In the genomic region with DNA sequence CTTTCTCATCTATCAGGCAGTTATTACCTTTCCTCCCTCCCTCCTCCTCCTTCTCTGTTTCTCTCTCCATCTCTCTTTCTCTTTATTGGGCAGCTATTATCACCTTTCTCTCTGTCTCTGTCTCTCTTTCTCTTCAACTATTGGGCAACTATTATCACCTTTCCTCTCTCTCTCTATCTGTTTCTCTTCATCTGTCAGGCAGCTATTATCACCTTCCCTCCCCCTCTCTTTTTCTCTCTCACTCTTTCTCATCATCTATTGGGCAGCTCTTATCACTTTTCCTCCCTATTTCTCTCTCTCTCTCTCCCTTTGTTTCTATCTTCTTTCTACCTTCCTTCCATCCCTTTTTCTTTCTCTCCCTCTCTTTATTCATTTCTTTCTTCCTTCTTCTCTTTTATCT, we compare ENCODE assay signal across 17 cellular contexts. TPM values are rescaled to one million over a fixed set of nuclear protein-coding genes. Genes with fewer than 3 reads are reported as not detected.
DNase-seq lines count a peak whose midpoint lies in the region; ATAC-seq and TF ChIP-seq lines count a peak whose summit lies in the region.
"Had no signal": no experiment of that assay in that cellular context is flagged by ENCODE, and none has a peak within 500 bp of the region (broad histone marks: within the 10 kb centered on the region; RNA-seq: fewer than 3 reads in every experiment).

No MANE protein-coding gene starts in this region.

- H3K27ac Mint-ChIP-seq in Caco-2 (ENCODE audit: unreplicated experiment) = no peak overlapping the region
- no peak overlapping the region for H3K27ac Mint-ChIP-seq in GM23338
- no peak overlapping the region for H3K27ac Mint-ChIP-seq in activated CD8-positive, alpha-beta memory T cell treated with anti-CD3 and anti-CD28 coated beads, Interleukin-2, amount 10 ng/mL, durations not matched to agents 7 days and 5 days
- H3K27ac Mint-ChIP-seq: CD8-positive, alpha-beta T cell had no signal

- BruUV-seq in Caco-2 (replicated peaks; lab: Mats Ljungman, UMichigan) (no TSS peak), PC-3 (replicated peaks; lab: Mats Ljungman, UMichigan) (no TSS peak)

- H4K20me1 ChIP-seq in GM23338 (replicated peaks; ENCODE audit: insufficient read depth) (no peaks in the 10 kb centered on the region), PC-3 (ENCODE audit: low read length) (no peaks in the 10 kb centered on the region)

- H3K4me3 Mint-ChIP-seq in Caco-2 (ENCODE audit: unreplicated experiment) (peak overlapping the region; percentile 1), GM23338 (no peak overlapping the region)
- no peak overlapping the region for H3K4me3 Mint-ChIP-seq in activated CD8-positive, alpha-beta memory T cell treated with anti-CD3 and anti-CD28 coated beads, Interleukin-2, amount 10 ng/mL, durations not matched to agents 7 days and 5 days
- H3K4me3 Mint-ChIP-seq: CD8-positive, alpha-beta T cell had no signal

- H3F3A ChIP-seq in GM23338 (replicated peaks; ENCODE audit: low read depth) = no peaks in the 10 kb centered on the region
- no peaks in the 10 kb centered on the region for H3F3A ChIP-seq in PC-3 (ENCODE audit: low read length, unreplicated experiment)

- POLR2A ChIA-PET in Caco-2 (lab: Charles Lee) (no interaction called here), PC-3 (lab: Charles Lee; ENCODE audit: unreplicated experiment) (no interaction called here), RWPE1 (lab: Yijun Ruan, JAX; ENCODE audit: low non-redundant PET) (no interaction called here)

- H3K27me3 Mint-ChIP-seq in Caco-2 (ENCODE audit: insufficient read depth, unreplicated experiment) (no peaks in the 10 kb centered on the region), GM23338 (ENCODE audit: insufficient read depth, low read depth, poor library complexity) (peaks cover 9% of the 10 kb centered on the region)
- peaks cover 69% of the 10 kb centered on the region for H3K27me3 Mint-ChIP-seq in activated CD8-positive, alpha-beta memory T cell treated with anti-CD3 and anti-CD28 coated beads, Interleukin-2, amount 10 ng/mL, durations not matched to agents 7 days and 5 days

- peaks cover 23% of the 10 kb centered on the region for H3K4me1 Mint-ChIP-seq in Caco-2 (ENCODE audit: low read depth, unreplicated experiment)
- peaks cover 18% of the 10 kb centered on the region for H3K4me1 Mint-ChIP-seq in GM23338
- peaks cover 28% of the 10 kb centered on the region for H3K4me1 Mint-ChIP-seq in activated CD8-positive, alpha-beta memory T cell treated with anti-CD3 and anti-CD28 coated beads, Interleukin-2, amount 10 ng/mL, durations not matched to agents 7 days and 5 days

- ATAC-seq in GM23338 = no peak
- ATAC-seq in PC-3 = no peak
- ATAC-seq in activated CD8-positive, alpha-beta memory T cell treated with anti-CD3 and anti-CD28 coated beads, Interleukin-2, amount 10 ng/mL, durations not matched to agents 7 days and 5 days = no peak
- ATAC-seq: CD8-positive, alpha-beta T cell had no signal

- H3K27ac ChIP-seq in GM23338 (ENCODE audit: low read depth) (no peak overlapping the region), PC-3 (ENCODE audit: low read length) (no peak overlapping the region), duodenal mucosa (ENCODE audit: low read depth, low read length) (peak overlapping the region; percentile 39), RWPE1 (no peak overlapping the region)

- H3K4me1 ChIP-seq in Caco-2 = peaks cover 20% of the 10 kb centered on the region
- H3K4me1 ChIP-seq in GM23338 (ENCODE audit: insufficient read depth) = no peaks in the 10 kb centered on the region
- H3K4me1 ChIP-seq in PC-3 (ENCODE audit: insufficient read depth, low read length) = peaks cover 30% of the 10 kb centered on the region
- H3K4me1 ChIP-seq in duodenal mucosa (ENCODE audit: control insufficient read depth in 1 of 2, insufficient read depth in 2 of 2, low read length in 2 of 2) = peaks cover 26 to 40% of the 10 kb centered on the region in 2 donors

- intact Hi-C loops in Caco-2 (cut with micrococcal nuclease; ENCODE audit: unreplicated experiment) = loop anchor here (10.0 kb wide), 1 partner anchor 97 kb away; a partner anchor contains a TSS
- intact Hi-C loops in PC-3 (cut with micrococcal nuclease) = loop anchor here (5.0 to 10.0 kb wide), 2 partner anchors 124 to 143 kb away; no protein-coding TSS in a partner anchor

- H3K9me2 ChIP-seq in GM23338 (ENCODE audit: insufficient read depth) (0 out of 2 replicates have a peak, but pooled peaks cover 2% of the 10 kb centered on the region), PC-3 (replicated peaks; ENCODE audit: low read length) (no peaks in the 10 kb centered on the region)

- H3K9me3 Mint-ChIP-seq in Caco-2 (ENCODE audit: unreplicated experiment) (no peaks in the 10 kb centered on the region), GM23338 (no peaks in the 10 kb centered on the region)
- H3K9me3 Mint-ChIP-seq in activated CD8-positive, alpha-beta memory T cell treated with anti-CD3 and anti-CD28 coated beads, Interleukin-2, amount 10 ng/mL, durations not matched to agents 7 days and 5 days (ENCODE audit: low read depth) = no peaks in the 10 kb centered on the region
- H3K9me3 Mint-ChIP-seq: CD8-positive, alpha-beta T cell had no signal

- H3K4me3 ChIP-seq in Caco-2 (ENCODE audit: low read depth, low read length) = no peak overlapping the region
- H3K4me3 ChIP-seq in GM23338 = no peak overlapping the region
- no peak overlapping the region for H3K4me3 ChIP-seq in PC-3 (ENCODE audit: low read length)
- H3K4me3 ChIP-seq in duodenal mucosa (ENCODE audit: low read depth in 1 of 2, low read length in 2 of 2) = peak overlapping the region; percentile 61 to 63

- H3K9me3 ChIP-seq in Caco-2 (no peaks in the 10 kb centered on the region), PC-3 (ENCODE audit: low read length) (no peaks in the 10 kb centered on the region), duodenal mucosa (ENCODE audit: control insufficient read depth in 1 of 2, low read length in 2 of 2) (no peaks in the 10 kb centered on the region)

- H3K36me3 Mint-ChIP-seq in Caco-2 (ENCODE audit: insufficient read depth, unreplicated experiment) (no peaks in the 10 kb centered on the region), GM23338 (ENCODE audit: low read depth) (no peaks in the 10 kb centered on the region)
- H3K36me3 Mint-ChIP-seq in activated CD8-positive, alpha-beta memory T cell treated with anti-CD3 and anti-CD28 coated beads, Interleukin-2, amount 10 ng/mL, durations not matched to agents 7 days and 5 days = no peaks in the 10 kb centered on the region
- H3K36me3 Mint-ChIP-seq: CD8-positive, alpha-beta T cell had no signal

- H3K27me3 ChIP-seq in Caco-2 (replicated peaks; ENCODE audit: control insufficient read depth, insufficient read depth, low read length) (peaks cover 2% of the 10 kb centered on the region), GM23338 (ENCODE audit: insufficient read depth) (no peaks in the 10 kb centered on the region), PC-3 (ENCODE audit: low read length) (peaks cover 5% of the 10 kb centered on the region; the same call in 1 of the 2 replicates), duodenal mucosa (ENCODE audit: control insufficient read depth in 1 of 2, insufficient read depth in 2 of 2, low read length in 2 of 2) (peaks cover 0 to 6% of the 10 kb centered on the region in 2 donors)

- CTCF ChIA-PET in Caco-2 (lab: Charles Lee) = interaction anchor here (0.8 kb wide), 1 partner anchor 263 kb away, joined by 3 read pairs; no protein-coding TSS in a partner anchor
- CTCF ChIA-PET in PC-3 (lab: Charles Lee) = interaction anchor here (0.6 kb wide), 1 partner anchor 294 kb away, joined by 3 read pairs; no protein-coding TSS in a partner anchor
- CTCF ChIA-PET in RWPE1 (lab: Yijun Ruan, JAX) = no interaction called here
- CTCF ChIA-PET in activated CD8-positive, alpha-beta memory T cell treated with anti-CD3 and anti-CD28 coated beads, Interleukin-2, amount 10 ng/mL, durations not matched to agents 7 days and 5 days (lab: Charles Lee) = interaction anchor here (0.7 to 1.2 kb wide), 3 partner anchors 24 to 263 kb away, joined by 3 read pairs; no protein-coding TSS in a partner anchor

- H3K79me2 ChIP-seq in GM23338 (replicated peaks; ENCODE audit: insufficient read depth) (no peaks in the 10 kb centered on the region), PC-3 (ENCODE audit: low read length) (no peaks in the 10 kb centered on the region)

- TF ChIP-seq CTCF in Caco-2 (IDR thresholded peaks at IDR 0.05; ENCODE audit: insufficient read depth in 1 of 2, low read depth in 1 of 2, low read length in 1 of 2, severe bottlenecking in 1 of 2, unreplicated experiment in 1 of 2) (no peak), GM23338 (conservative IDR thresholded peaks at IDR 0.05; ENCODE audit: low read depth in 2 of 2) (no peak), PC-3 (conservative IDR thresholded peaks at IDR 0.05; ENCODE audit: low read depth, low read length) (no peak), RWPE1 (conservative IDR thresholded peaks at IDR 0.05; ENCODE audit: low read depth) (no peak)

- H3K36me3 ChIP-seq in Caco-2 (ENCODE audit: control insufficient read depth, insufficient read depth, low read length) = no peaks in the 10 kb centered on the region
- no peaks in the 10 kb centered on the region for H3K36me3 ChIP-seq in GM23338 (ENCODE audit: insufficient read depth)
- no peaks in the 10 kb centered on the region; the same call in 1 of the 2 replicates for H3K36me3 ChIP-seq in PC-3 (ENCODE audit: low read depth, low read length)
- peaks cover 0 to 18% of the 10 kb centered on the region in 2 donors for H3K36me3 ChIP-seq in duodenal mucosa (ENCODE audit: control insufficient read depth in 1 of 2, insufficient read depth in 2 of 2, low read length in 2 of 2)

- no peak overlapping the region for H3K4me2 ChIP-seq in GM23338
- peak overlapping the region; percentile 28; the same call in 1 of the 2 replicates for H3K4me2 ChIP-seq in PC-3 (ENCODE audit: low read length)

- 0 out of 2 replicates have a peak overlapping the region, but pooled peaks have one; percentile 52 for H2AFZ ChIP-seq in GM23338
- H2AFZ ChIP-seq in PC-3 (ENCODE audit: low read length) = no peak overlapping the region

- H3K9ac ChIP-seq in PC-3 (ENCODE audit: low read length) = no peak overlapping the region
- peak overlapping the region; percentile 49 to 68 for H3K9ac ChIP-seq in duodenal mucosa (ENCODE audit: low read depth in 1 of 2, low read length in 2 of 2)

- DNase-seq in Caco-2 (no peak), GM23338 (ENCODE audit: low spot score) (no peak), PC-3 (no peak), NCI-H2081 (lab: John Stamatoyannopoulos, UW) (no peak), NCI-H1092 treated with DMSO at 0.1 percent for 48 hours (lab: John Stamatoyannopoulos, UW) (no peak), RWPE1 (ENCODE audit: low spot score) (no peak)
- no peak for DNase-seq in activated CD8-positive, alpha-beta memory T cell treated with anti-CD3 and anti-CD28 coated beads, Interleukin-2, amount 10 ng/mL, durations not matched to agents 7 days and 5 days
- DNase-seq: C1 segment of cervical spinal cord; CD8-positive, alpha-beta T cell; GF-D8; H7; HCEC 1CT had no signal

RNA-seq across cellular contexts. Expression of a gene that starts 1.2 kb away (rescaled TPM):
- total RNA-seq in Caco-2 (2022) (not detected in 2 replicates), PC-3 (2014; rRNA removed) (0.62 and 1.2 TPM in 2 replicates)
- total RNA-seq in GM23338 (2014; rRNA removed; shearing (Covaris generic)) = 0.03 TPM in 1 of 2 replicates, not detected in the other
- 0.05 TPM in 1 of 2 replicates, not detected in the other for polyA plus RNA-seq in GM23338 (2016; fragmentation: Nextera tagmentation; extraction: Ambion mirVana)
- total RNA-seq in activated CD8-positive, alpha-beta memory T cell treated with anti-CD3 and anti-CD28 coated beads, Interleukin-2, amount 10 ng/mL, durations not matched to agents 7 days and 5 days = not detected
- total RNA-seq: A172; A673; CD8-positive, alpha-beta T cell; G401; H1 had no signal

Comparison
In these comparisons a context has a peak if more than half of its experiments do, and no peak if none do; other contexts are left out.
1. H3K4me3 ChIP-seq: peak in duodenal mucosa (2 of 2); none in Caco-2 (single experiment), GM23338 (single experiment) and PC-3 (single experiment).